ENCODE assay signal across 8 cellular contexts in genomic region chr10:31134303-31134928, GRCh38.
A peak's percentile ranks its signal among the peaks of the same experiment; 100 is the strongest.
DNase-seq lines count a peak whose midpoint lies in the region; TF ChIP-seq lines count a peak whose summit lies in the region.

No MANE protein-coding gene starts in this region.

- no peaks in the 10 kb centered on the region for H3K36me3 Mint-ChIP-seq in progenitor cell of endocrine pancreas (ENCODE audit: insufficient read depth)

- 32 to 56% (median 52%) methylated on average over 15 to 23 of the region's 23 CpGs for WGBS in adrenal gland, 4 donors

- CTCF ChIA-PET in HEK293T (lab: Yijun Ruan, JAX) = interaction anchor here (0.6 kb wide), 1 partner anchor 357 kb away, joined by 4 read pairs; no protein-coding TSS in a partner anchor

- peak overlapping the region; percentile 99 for H3K27ac Mint-ChIP-seq in progenitor cell of endocrine pancreas

- peak overlapping the region in 2 of 4 donors; percentile 13 to 64 for H3K4me3 ChIP-seq in adrenal gland

- POLR2A ChIA-PET in HEK293T (lab: Yijun Ruan, JAX) = interaction anchor here (0.7 to 1.6 kb wide), 3 partner anchors 9 to 102 kb away, joined by 3 to 6 read pairs (median 3); partner anchors contain the start of gene ZNF438

- peak; percentile 14 to 60 for DNase-seq in NCI-H2081 (lab: John Stamatoyannopoulos, UW)
- no peak for DNase-seq in NCI-H2081 treated with DMSO at 0.1 percent for 48 hours (lab: John Stamatoyannopoulos, UW)
- DNase-seq in HCEC 1CT = peak; percentile 89
- peak; percentile 78 to 88 for DNase-seq in NCI-H524 (lab: John Stamatoyannopoulos, UW)
- no peak for DNase-seq in adrenal gland
- DNase-seq in hepatic stellate cell (ENCODE audit: low spot score) = peak; percentile 44
- DNase-seq in progenitor cell of endocrine pancreas (ENCODE audit: low spot score, unreplicated experiment) = no peak
- no peak for DNase-seq in HEK293T (ENCODE audit: extremely low spot score)

- H3K4me1 ChIP-seq in adrenal gland (replicated peaks in 1 of 2) = peaks cover 9% of the 10 kb centered on the region in 2 donors

- no peaks in the 10 kb centered on the region for H3K9me3 Mint-ChIP-seq in progenitor cell of endocrine pancreas (ENCODE audit: low read depth)

- no peaks in the 10 kb centered on the region for H3K9me3 ChIP-seq in adrenal gland (replicated peaks in 1 of 3)

- intact Hi-C loops in adrenal gland (cut with DNase I) = no loop called here

- H3K27me3 ChIP-seq in adrenal gland = no peaks in the 10 kb centered on the region

- H3K36me3 ChIP-seq in adrenal gland (replicated peaks in 1 of 2) = no peaks in the 10 kb centered on the region

- peaks cover 3% of the 10 kb centered on the region for H3K27me3 Mint-ChIP-seq in progenitor cell of endocrine pancreas

- H3K27ac ChIP-seq in adrenal gland = peak overlapping the region in 4 of 5 donors; percentile 43 to 88 (median 68)

- no peak for TF ChIP-seq POLR2A in adrenal gland (IDR thresholded peaks at IDR 0.05)

- H3K4me1 Mint-ChIP-seq in progenitor cell of endocrine pancreas (ENCODE audit: low read depth) = peaks cover 13% of the 10 kb centered on the region

- H3K4me3 Mint-ChIP-seq in progenitor cell of endocrine pancreas (ENCODE audit: low read depth) = peak overlapping the region; percentile 75

- TF ChIP-seq CTCF in adrenal gland (IDR thresholded peaks at IDR 0.05) (no peak), progenitor cell of endocrine pancreas (IDR thresholded peaks at IDR 0.05; ENCODE audit: unreplicated experiment) (no peak)

TF ChIP-seq in HEK293T, 16 proteins besides CTCF, POLR2A, EP300 and RAD21:
- no peak for TF ChIP-seq BHLHE40 (IDR thresholded peaks at IDR 0.05; ENCODE audit: borderline replicate concordance)
- TF ChIP-seq FOXM1 (IDR thresholded peaks at IDR 0.05; ENCODE audit: borderline replicate concordance) = no peak
- no peak for TF ChIP-seq ARNT (IDR thresholded peaks at IDR 0.05)
- no peak for TF ChIP-seq NFRKB (IDR thresholded peaks at IDR 0.05)
- TF ChIP-seq, protein P1, sequence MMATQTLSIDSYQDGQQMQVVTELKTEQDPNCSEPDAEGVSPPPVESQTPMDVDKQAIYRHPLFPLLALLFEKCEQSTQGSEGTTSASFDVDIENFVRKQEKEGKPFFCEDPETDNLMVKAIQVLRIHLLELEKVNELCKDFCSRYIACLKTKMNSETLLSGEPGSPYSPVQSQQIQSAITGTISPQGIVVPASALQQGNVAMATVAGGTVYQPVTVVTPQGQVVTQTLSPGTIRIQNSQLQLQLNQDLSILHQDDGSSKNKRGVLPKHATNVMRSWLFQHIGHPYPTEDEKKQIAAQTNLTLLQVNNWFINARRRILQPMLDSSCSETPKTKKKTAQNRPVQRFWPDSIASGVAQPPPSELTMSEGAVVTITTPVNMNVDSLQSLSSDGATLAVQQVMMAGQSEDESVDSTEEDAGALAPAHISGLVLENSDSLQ (IDR thresholded peaks at IDR 0.05) = no peak
- TF ChIP-seq L3MBTL2 (conservative IDR thresholded peaks at IDR 0.05) = no peak; the same call in 1 of the 2 replicates
- no peak for TF ChIP-seq SUZ12 (IDR thresholded peaks at IDR 0.05)
- TF ChIP-seq LEF1 (IDR thresholded peaks at IDR 0.05; ENCODE audit: borderline replicate concordance) = no peak
- no peak for TF ChIP-seq FOXA1 (IDR thresholded peaks at IDR 0.05)
- no peak for TF ChIP-seq CTBP1 (IDR thresholded peaks at IDR 0.05; ENCODE audit: borderline replicate concordance)
- no peak for TF ChIP-seq SP1 (IDR thresholded peaks at IDR 0.05)
- TF ChIP-seq ELF4 (IDR thresholded peaks at IDR 0.05) = no peak
- TF ChIP-seq TARDBP (IDR thresholded peaks at IDR 0.05) = no peak
TF ChIP-seq in HEK293T: peak in this region for 0.

Comparison
In these comparisons a context has a peak if more than half of its experiments do, and no peak if none do; other contexts are left out.
1. DNase-seq: peak in NCI-H2081 (2 of 2), HCEC 1CT (single experiment), NCI-H524 (2 of 2) and hepatic stellate cell (single experiment); none in NCI-H2081 treated with DMSO at 0.1 percent for 48 hours (single experiment), adrenal gland (0 of 7), progenitor cell of endocrine pancreas (single experiment) and HEK293T (single experiment).